ENCODE assay signal across 15 cellular contexts in the genomic region with DNA sequence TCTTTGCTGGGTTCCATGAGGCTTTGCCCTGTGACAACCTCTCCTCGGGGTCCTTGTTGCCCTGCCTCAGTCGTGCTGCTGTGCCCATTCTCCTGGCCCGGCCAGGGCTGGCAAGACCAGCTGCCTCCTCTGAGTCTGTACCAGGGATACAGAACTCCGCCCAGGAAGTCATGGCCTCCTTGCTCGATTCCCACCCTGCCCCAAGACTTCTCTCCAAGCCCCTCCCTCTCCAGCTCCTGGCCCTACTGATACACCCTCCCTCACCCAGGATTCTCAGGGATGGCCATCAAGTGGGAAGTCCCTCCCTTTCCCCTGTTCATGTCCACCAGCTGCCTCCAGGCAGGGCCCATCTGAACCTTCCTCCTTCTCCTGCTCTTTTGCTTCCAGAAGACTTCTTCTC. TPM values are rescaled to one million over a fixed set of nuclear protein-coding genes. Genes with fewer than 3 reads are reported as not detected.
"Had no signal": no experiment of that assay in that cellular context is flagged by ENCODE, and none has a peak within 500 bp of the region (broad histone marks: within the 10 kb centered on the region; RNA-seq: fewer than 3 reads in every experiment).

No MANE protein-coding gene starts in this region.

- H3K27ac Mint-ChIP-seq: activated T-cell treated with anti-CD3 and anti-CD28 coated beads, Interleukin-2, amount 50 U/mL, for 72 hours had no signal

- H3K4me3 Mint-ChIP-seq: activated CD4-positive, alpha-beta T cell treated with anti-CD3 and anti-CD28 coated beads, Interleukin-2, amount 10 ng/mL, durations not matched to agents 7 days and 5 days; activated T-cell treated with anti-CD3 and anti-CD28 coated beads, Interleukin-2, amount 50 U/mL, for 72 hours; naive thymus-derived CD8-positive, alpha-beta T cell had no signal

- ATAC-seq: activated T-cell treated with anti-CD3 and anti-CD28 coated beads, Interleukin-2, amount 50 U/mL, for 72 hours; gastroesophageal sphincter; left lung; naive thymus-derived CD8-positive, alpha-beta T cell had no signal

- H3K27ac ChIP-seq: ascending aorta, tibial artery, vagina had no signal

- H3K27me3 Mint-ChIP-seq: activated CD4-positive, alpha-beta T cell treated with anti-CD3 and anti-CD28 coated beads, Interleukin-2, amount 10 ng/mL, durations not matched to agents 7 days and 5 days; naive thymus-derived CD8-positive, alpha-beta T cell had no signal

- H3K9me3 Mint-ChIP-seq: activated CD4-positive, alpha-beta T cell treated with anti-CD3 and anti-CD28 coated beads, Interleukin-2, amount 10 ng/mL, durations not matched to agents 7 days and 5 days; activated T-cell treated with anti-CD3 and anti-CD28 coated beads, Interleukin-2, amount 50 U/mL, for 72 hours; naive thymus-derived CD8-positive, alpha-beta T cell had no signal

- DNase-seq: activated CD4-positive, alpha-beta T cell treated with anti-CD3 and anti-CD28 coated beads, Interleukin-2, amount 10 ng/mL, durations not matched to agents 7 days and 5 days; activated CD8-positive, alpha-beta memory T cell treated with anti-CD3 and anti-CD28 coated beads, Interleukin-2, amount 50 U/mL, for 48 hours; activated T-cell treated with anti-CD3 and anti-CD28 coated beads, Interleukin-2, amount 50 U/mL, for 72 hours; naive thymus-derived CD8-positive, alpha-beta T cell; posterior cingulate gyrus; retina; stimulated activated CD4-positive, alpha-beta T cell treated with anti-CD3 and anti-CD28 coated beads, Interleukin-2, amount 100 ng/mL, for 48 hours; stimulated activated naive CD4-positive, alpha-beta T cell; tibial artery had no signal

RNA-seq across cellular contexts. Expression of gene ELMO3, which starts 16.8 kb away (rescaled TPM):
- total RNA-seq: ascending aorta had no signal

RNA-seq across cellular contexts. Expression of gene EXOC3L1, which starts 25.8 kb away (rescaled TPM):
- total RNA-seq: activated CD4-positive, alpha-beta T cell treated with anti-CD3 and anti-CD28 coated beads, Interleukin-2, amount 10 ng/mL, durations not matched to agents 7 days and 5 days; activated T-cell treated with anti-CD3 and anti-CD28 coated beads, Interleukin-2, amount 50 U/mL, for 72 hours; bronchial epithelial cell; chondrocyte; naive thymus-derived CD8-positive, alpha-beta T cell had no signal
